Comparison of ENCODE assay signal across 2 cellular contexts in the genomic region with DNA sequence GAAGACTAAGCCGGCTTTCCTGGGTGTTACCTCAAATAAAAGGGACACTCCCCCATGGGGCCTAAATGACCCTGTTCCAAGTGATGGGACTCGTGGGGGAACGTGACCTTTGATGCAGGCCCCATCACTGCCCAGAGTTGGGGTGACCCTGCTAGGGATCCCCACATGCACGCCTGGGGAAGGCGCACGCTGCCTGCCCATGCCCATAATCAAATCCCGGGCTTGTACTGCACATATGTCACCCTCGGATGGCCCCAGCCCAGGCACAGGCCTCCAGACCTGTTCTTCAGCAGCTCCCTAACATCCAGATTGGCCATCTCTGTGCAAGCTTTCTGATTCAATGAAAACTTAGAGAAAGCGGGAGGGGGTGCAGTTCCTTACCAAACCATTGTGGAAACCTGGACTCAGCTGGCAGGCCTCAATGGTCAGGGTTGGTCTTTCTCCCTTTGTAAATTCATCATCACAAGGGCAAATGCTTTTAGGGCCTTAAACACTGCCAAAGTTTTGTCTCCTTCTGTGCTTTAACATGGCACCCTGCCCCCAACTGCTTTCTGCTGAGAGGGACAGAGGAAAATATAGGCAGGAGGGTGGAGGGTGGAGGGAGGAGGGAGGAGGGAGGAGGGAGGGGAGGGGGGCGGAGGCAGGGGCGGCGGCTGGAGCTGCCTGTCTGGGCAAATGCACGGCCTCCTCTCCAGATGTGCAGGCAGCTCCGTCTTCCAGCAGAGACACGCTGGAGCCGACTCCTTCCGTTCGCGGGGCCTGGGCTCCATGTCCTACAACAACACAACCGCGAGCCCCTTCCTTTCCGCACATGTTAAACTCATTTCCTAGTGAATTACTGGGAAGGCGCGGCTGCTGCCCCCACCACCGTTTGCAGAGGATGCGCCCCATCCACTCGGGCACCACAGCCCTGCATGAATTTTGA.
TF ChIP-seq lines count a peak whose summit lies in the region.

No MANE protein-coding gene starts in this region.

TF ChIP-seq in IMR-90, 13 proteins besides CTCF, POLR2A, EP300 and RAD21:
- no peak for TF ChIP-seq RCOR1 (IDR thresholded peaks at IDR 0.05; ENCODE audit: insufficient replicate concordance, low read length)
- no peak for TF ChIP-seq NFE2L2 (IDR thresholded peaks at IDR 0.05; ENCODE audit: low read depth, low read length)
- TF ChIP-seq, protein P1, sequence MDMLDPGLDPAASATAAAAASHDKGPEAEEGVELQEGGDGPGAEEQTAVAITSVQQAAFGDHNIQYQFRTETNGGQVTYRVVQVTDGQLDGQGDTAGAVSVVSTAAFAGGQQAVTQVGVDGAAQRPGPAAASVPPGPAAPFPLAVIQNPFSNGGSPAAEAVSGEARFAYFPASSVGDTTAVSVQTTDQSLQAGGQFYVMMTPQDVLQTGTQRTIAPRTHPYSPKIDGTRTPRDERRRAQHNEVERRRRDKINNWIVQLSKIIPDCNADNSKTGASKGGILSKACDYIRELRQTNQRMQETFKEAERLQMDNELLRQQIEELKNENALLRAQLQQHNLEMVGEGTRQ (IDR thresholded peaks at IDR 0.05; ENCODE audit: low read depth, low read length), result no peak
- no peak for TF ChIP-seq BHLHE40 (IDR thresholded peaks at IDR 0.05; ENCODE audit: low read depth, low read length)
- no peak for TF ChIP-seq RFX5 (IDR thresholded peaks at IDR 0.05; ENCODE audit: low read depth, low read length)
- TF ChIP-seq MAFK (IDR thresholded peaks at IDR 0.05; ENCODE audit: low read depth, low read length), result no peak
- TF ChIP-seq CHD1 (IDR thresholded peaks at IDR 0.05; ENCODE audit: low read depth, low read length), result no peak
- TF ChIP-seq MAZ (IDR thresholded peaks at IDR 0.05; ENCODE audit: borderline replicate concordance, low read depth, low read length), result no peak; the same call in 1 of the 2 replicates
- no peak for TF ChIP-seq FOS (IDR thresholded peaks at IDR 0.05; ENCODE audit: low read depth, low read length)
- TF ChIP-seq MXI1 (IDR thresholded peaks at IDR 0.05; ENCODE audit: borderline replicate concordance, low read depth, low read length), result no peak
- TF ChIP-seq, protein P2, sequence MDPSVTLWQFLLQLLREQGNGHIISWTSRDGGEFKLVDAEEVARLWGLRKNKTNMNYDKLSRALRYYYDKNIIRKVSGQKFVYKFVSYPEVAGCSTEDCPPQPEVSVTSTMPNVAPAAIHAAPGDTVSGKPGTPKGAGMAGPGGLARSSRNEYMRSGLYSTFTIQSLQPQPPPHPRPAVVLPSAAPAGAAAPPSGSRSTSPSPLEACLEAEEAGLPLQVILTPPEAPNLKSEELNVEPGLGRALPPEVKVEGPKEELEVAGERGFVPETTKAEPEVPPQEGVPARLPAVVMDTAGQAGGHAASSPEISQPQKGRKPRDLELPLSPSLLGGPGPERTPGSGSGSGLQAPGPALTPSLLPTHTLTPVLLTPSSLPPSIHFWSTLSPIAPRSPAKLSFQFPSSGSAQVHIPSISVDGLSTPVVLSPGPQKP (IDR thresholded peaks at IDR 0.05; ENCODE audit: borderline replicate concordance, low read depth, low read length), result no peak
- TF ChIP-seq CEBPB (IDR thresholded peaks at IDR 0.05; ENCODE audit: low read depth, low read length), result no peak
- TF ChIP-seq SMC3 (IDR thresholded peaks at IDR 0.05; ENCODE audit: low read depth, low read length), result no peak

TF ChIP-seq in H1, 55 proteins besides CTCF, POLR2A, EP300 and RAD21:
- 0 out of 2 replicates have a peak, but pooled peaks have one; percentile 10 for TF ChIP-seq TCF12 (IDR thresholded peaks at IDR 0.05; ENCODE audit: low read depth, low read length)
- TF ChIP-seq, protein P3, sequence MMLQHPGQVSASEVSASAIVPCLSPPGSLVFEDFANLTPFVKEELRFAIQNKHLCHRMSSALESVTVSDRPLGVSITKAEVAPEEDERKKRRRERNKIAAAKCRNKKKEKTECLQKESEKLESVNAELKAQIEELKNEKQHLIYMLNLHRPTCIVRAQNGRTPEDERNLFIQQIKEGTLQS (IDR thresholded peaks at IDR 0.05; ENCODE audit: insufficient read depth, low read depth, low read length), result no peak
- no peak for TF ChIP-seq TAF7 (optimal IDR thresholded peaks at IDR 0.05; ENCODE audit: borderline replicate concordance, low read depth, low read length)
- TF ChIP-seq, protein P4, sequence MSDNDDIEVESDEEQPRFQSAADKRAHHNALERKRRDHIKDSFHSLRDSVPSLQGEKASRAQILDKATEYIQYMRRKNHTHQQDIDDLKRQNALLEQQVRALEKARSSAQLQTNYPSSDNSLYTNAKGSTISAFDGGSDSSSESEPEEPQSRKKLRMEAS (IDR thresholded peaks at IDR 0.05), result 0 out of 2 replicates have a peak, but pooled peaks have one; percentile 22
